ENCODE assay signal across 24 cellular contexts in the genomic region with DNA sequence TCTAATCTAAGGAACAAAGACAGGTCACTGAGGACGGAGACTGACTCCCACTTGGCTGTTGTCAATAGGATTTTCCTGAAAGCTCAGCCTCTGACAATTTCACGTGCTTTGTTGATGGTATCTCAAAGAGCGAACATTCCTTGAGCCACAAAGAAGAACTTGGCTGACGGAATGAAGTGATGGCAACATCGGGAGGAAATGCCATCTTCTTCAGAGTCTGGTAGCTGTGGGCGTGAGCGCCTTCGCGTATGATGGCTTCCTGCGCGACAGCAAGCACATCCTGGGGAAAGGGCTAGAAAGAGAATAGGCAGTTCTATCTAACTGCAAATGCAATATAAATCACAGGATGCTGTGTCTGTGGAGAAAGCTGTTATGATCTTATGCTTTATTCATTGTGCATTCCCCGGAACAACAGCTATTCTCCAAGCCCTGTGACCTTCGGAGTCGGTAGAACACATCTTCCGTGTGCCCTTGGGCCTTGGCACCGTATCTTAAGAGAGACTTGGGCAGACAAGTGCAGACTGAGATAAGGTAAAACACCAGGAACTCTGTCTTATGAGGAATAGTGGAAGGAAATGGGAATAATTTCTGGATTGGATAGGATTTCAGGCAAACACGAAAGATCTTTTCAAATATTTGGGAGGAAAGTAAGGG. TPM values are rescaled to one million over a fixed set of nuclear protein-coding genes. Genes with fewer than 3 reads are reported as not detected.
"Had no signal": no experiment of that assay in that cellular context is flagged by ENCODE, and none has a peak within 500 bp of the region (broad histone marks: within the 10 kb centered on the region; RNA-seq: fewer than 3 reads in every experiment).

No MANE protein-coding gene starts in this region.

- H3K36me3 ChIP-seq: breast epithelium, gastrocnemius medialis, heart left ventricle, right atrium auricular region, tibial nerve had no signal

- H3K9me3 ChIP-seq: breast epithelium, gastrocnemius medialis, heart left ventricle, right atrium auricular region had no signal

- H3K27ac Mint-ChIP-seq: activated CD4-positive, alpha-beta T cell treated with anti-CD3 and anti-CD28 coated beads, Interleukin-2, amount 10 ng/mL, durations not matched to agents 7 days and 5 days; activated naive CD8-positive, alpha-beta T cell treated with anti-CD3 and anti-CD28 coated beads, Interleukin-2, amount 10 ng/mL, durations not matched to agents 7 days and 5 days; immature natural killer cell; naive thymus-derived CD4-positive, alpha-beta T cell; T-helper 2 cell treated with Interferon-gamma antibody and Interleukin-4, amounts not matched to agents 5 μg/mL and 100 μg/mL, for 36 hours had no signal

- H3K36me3 Mint-ChIP-seq: activated naive CD8-positive, alpha-beta T cell treated with anti-CD3 and anti-CD28 coated beads, Interleukin-2, amount 10 ng/mL, durations not matched to agents 7 days and 5 days; immature natural killer cell had no signal

- H3K27me3 ChIP-seq: breast epithelium, gastrocnemius medialis, heart left ventricle, right atrium auricular region, tibial nerve had no signal

- H3K4me1 ChIP-seq: breast epithelium, right atrium auricular region had no signal

- H3K4me3 ChIP-seq: breast epithelium, gastrocnemius medialis, heart left ventricle, lung, right atrium auricular region, tibial nerve had no signal

- H3K4me3 Mint-ChIP-seq: activated CD4-positive, alpha-beta T cell treated with anti-CD3 and anti-CD28 coated beads, Interleukin-2, amount 10 ng/mL, durations not matched to agents 7 days and 5 days; activated naive CD8-positive, alpha-beta T cell treated with anti-CD3 and anti-CD28 coated beads, Interleukin-2, amount 10 ng/mL, durations not matched to agents 7 days and 5 days; immature natural killer cell; naive thymus-derived CD4-positive, alpha-beta T cell; T-helper 2 cell treated with Interferon-gamma antibody and Interleukin-4, amounts not matched to agents 5 μg/mL and 100 μg/mL, for 36 hours had no signal

- H3K27ac ChIP-seq: breast epithelium, epithelial cell of prostate, gastrocnemius medialis, heart left ventricle, right atrium auricular region, tibial nerve had no signal

- H3K9me3 Mint-ChIP-seq: immature natural killer cell had no signal

- H3K4me1 Mint-ChIP-seq: immature natural killer cell had no signal

- DNase-seq: activated CD4-positive, alpha-beta T cell treated with anti-CD3 and anti-CD28 coated beads, Interleukin-2, amount 10 ng/mL, durations not matched to agents 7 days and 5 days; activated CD8-positive, alpha-beta memory T cell treated with anti-CD3 and anti-CD28 coated beads, Interleukin-2, amount 50 U/mL, for 48 hours; activated naive CD4-positive, alpha-beta T cell; activated naive CD8-positive, alpha-beta T cell treated with anti-CD3 and anti-CD28 coated beads, Interleukin-2, amount 10 ng/mL, durations not matched to agents 7 days and 5 days; anterior cingulate cortex; gastrocnemius medialis; heart left ventricle; immature natural killer cell; naive thymus-derived CD4-positive, alpha-beta T cell; stimulated activated CD4-positive, alpha-beta T cell treated with anti-CD3 and anti-CD28 coated beads, Interleukin-15, amount 100 ng/mL, for 24 hours; stimulated activated CD4-positive, alpha-beta T cell treated with anti-CD3 and anti-CD28 coated beads, Interleukin-4, amount 100 ng/mL, for 1 hour; stimulated activated naive CD4-positive, alpha-beta T cell; substantia nigra had no signal

RNA-seq across cellular contexts. Expression of a gene that starts 57.0 kb away (rescaled TPM):
- total RNA-seq: activated CD4-positive, alpha-beta T cell treated with anti-CD3 and anti-CD28 coated beads, Interleukin-2, amount 10 ng/mL, durations not matched to agents 7 days and 5 days; activated naive CD8-positive, alpha-beta T cell treated with anti-CD3 and anti-CD28 coated beads, Interleukin-2, amount 10 ng/mL, durations not matched to agents 7 days and 5 days; breast epithelium; chondrocyte; dermis microvascular lymphatic vessel endothelial cell; fibroblast of lung; mononuclear cell; naive thymus-derived CD4-positive, alpha-beta T cell; skeletal muscle tissue had no signal
